ENCODE assay signal across 22 cellular contexts in the genomic region with DNA sequence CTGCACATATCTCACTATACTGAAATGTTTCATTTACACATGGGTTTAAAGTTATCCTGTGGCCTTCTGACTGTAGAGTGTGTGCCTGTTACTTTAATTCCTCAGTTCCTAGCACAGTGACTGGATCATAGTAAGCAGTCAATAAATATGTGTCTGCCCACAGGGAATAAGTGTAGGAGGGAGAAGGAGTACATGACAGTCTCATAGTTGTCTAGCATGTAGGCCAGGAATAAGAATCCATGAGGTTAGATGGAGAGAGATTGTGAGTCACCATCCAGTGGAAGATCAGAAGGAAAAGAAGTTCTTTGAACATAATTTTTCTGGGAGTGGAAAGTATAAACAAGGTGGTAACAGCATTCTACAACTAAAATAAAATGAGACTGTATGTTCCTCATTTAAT. TPM values are rescaled to one million over a fixed set of nuclear protein-coding genes. Genes with fewer than 3 reads are reported as not detected.
A peak's percentile ranks its signal among the peaks of the same experiment; 100 is the strongest.
DNase-seq lines count a peak whose midpoint lies in the region; ATAC-seq, FAIRE-seq and TF ChIP-seq lines count a peak whose summit lies in the region.
"Had no signal": no experiment of that assay in that cellular context is flagged by ENCODE, and none has a peak within 500 bp of the region (broad histone marks: within the 10 kb centered on the region; RNA-seq: fewer than 3 reads in every experiment).

No MANE protein-coding gene starts in this region.

- no peaks in the 10 kb centered on the region for H3K9me3 Mint-ChIP-seq in HFFc6
- no peaks in the 10 kb centered on the region for H3K9me3 Mint-ChIP-seq in activated T-helper 2 cell treated with anti-CD3 and anti-CD28 coated beads, Interferon-gamma antibody, Interleukin-2, Interleukin-4, amounts not matched to agents 10 μg/mL and 5 μg/mL and 100 μg/mL, durations not matched to agents 14 hours and 24 hours and 36 hours
- H3K9me3 Mint-ChIP-seq: T-cell had no signal

- H3K4me3 Mint-ChIP-seq in HFFc6, result peak overlapping the region; percentile 38
- H3K4me3 Mint-ChIP-seq in activated T-helper 2 cell treated with anti-CD3 and anti-CD28 coated beads, Interferon-gamma antibody, Interleukin-2, Interleukin-4, amounts not matched to agents 10 μg/mL and 5 μg/mL and 100 μg/mL, durations not matched to agents 14 hours and 24 hours and 36 hours (ENCODE audit: low read depth), result no peak overlapping the region
- H3K4me3 Mint-ChIP-seq: dendritic cell treated with granulocyte-macrophage colony-stimulating factor and Interleukin-4, amounts not matched to agents 40 ng/mL and 50 ng/mL, for 4 days; stimulated activated memory B cell treated with anti-CD40 and anti-IgM and Interleukin-4, amounts not matched to agents 10 μg/mL and 1 μg/mL and 100 μg/mL, for 72 hours; T-cell had no signal

- H3K4me3 ChIP-seq in left lung, result no peak overlapping the region
- H3K4me3 ChIP-seq: hepatocyte, spleen, tibial nerve had no signal

- H3K27me3 ChIP-seq in foreskin keratinocyte (no peaks in the 10 kb centered on the region), left lung (no peaks in the 10 kb centered on the region)
- H3K27me3 ChIP-seq: hepatocyte, spleen, tibial nerve had no signal

- ATAC-seq in foreskin keratinocyte (peak; percentile 84), left lung (no peak), HG02973 (IDR thresholded peaks at IDR 0.05; ENCODE audit: unreplicated experiment) (no peak)
- ATAC-seq: esophagus mucosa; left cardiac atrium; stimulated activated memory B cell treated with anti-CD40 and anti-IgM and Interleukin-4, amounts not matched to agents 10 μg/mL and 1 μg/mL and 100 μg/mL, for 72 hours; T-cell had no signal

- no peak for TF ChIP-seq CTCF in HFFc6 (IDR thresholded peaks at IDR 0.05)
- no peak for TF ChIP-seq CTCF in foreskin keratinocyte (conservative IDR thresholded peaks at IDR 0.05)
- TF ChIP-seq CTCF in left lung (IDR thresholded peaks at IDR 0.05), result no peak

- peak overlapping the region; percentile 40 for H3K27ac ChIP-seq in foreskin keratinocyte
- H3K27ac ChIP-seq in left lung, result no peak overlapping the region
- H3K27ac ChIP-seq: hepatocyte, spleen, tibial nerve, WERI-Rb-1 had no signal

- H3K27ac Mint-ChIP-seq in HFFc6, result peak overlapping the region; percentile 87
- no peak overlapping the region for H3K27ac Mint-ChIP-seq in activated T-helper 2 cell treated with anti-CD3 and anti-CD28 coated beads, Interferon-gamma antibody, Interleukin-2, Interleukin-4, amounts not matched to agents 10 μg/mL and 5 μg/mL and 100 μg/mL, durations not matched to agents 14 hours and 24 hours and 36 hours
- H3K27ac Mint-ChIP-seq: dendritic cell treated with granulocyte-macrophage colony-stimulating factor and Interleukin-4, amounts not matched to agents 40 ng/mL and 50 ng/mL, for 4 days; stimulated activated memory B cell treated with anti-CD40 and anti-IgM and Interleukin-4, amounts not matched to agents 10 μg/mL and 1 μg/mL and 100 μg/mL, for 72 hours; T-cell had no signal

- TF ChIP-seq POLR2A in GM12891 (IDR thresholded peaks at IDR 0.05; ENCODE audit: low read depth, low read length), result no peak

- H3K9me3 ChIP-seq in left lung, result no peaks in the 10 kb centered on the region
- H3K9me3 ChIP-seq: spleen, tibial nerve had no signal

- peak; percentile 65 for DNase-seq in HFFc6
- DNase-seq in astrocyte of the hippocampus (ENCODE audit: low read depth, low spot score), result peak; percentile 36
- peak in 1 of 2 donors; percentile 40 for DNase-seq in foreskin keratinocyte
- no peak for DNase-seq in activated T-helper 2 cell treated with anti-CD3 and anti-CD28 coated beads, Interferon-gamma antibody, Interleukin-2, Interleukin-4, amounts not matched to agents 10 μg/mL and 5 μg/mL and 100 μg/mL, durations not matched to agents 14 hours and 24 hours and 36 hours (ENCODE audit: low spot score)
- DNase-seq in left lung, result no peak
- DNase-seq in GM12891 (ENCODE audit: insufficient read length, low spot score), result no peak
- DNase-seq: amygdala, C1 segment of cervical spinal cord, DMS53, KG1, left cardiac atrium, NCI-H1105, RPMI8226, spleen, T-cell, WERI-Rb-1 had no signal

- peaks cover 53% of the 10 kb centered on the region for H3K4me1 Mint-ChIP-seq in HFFc6 (ENCODE audit: low read depth)
- H3K4me1 Mint-ChIP-seq in activated T-helper 2 cell treated with anti-CD3 and anti-CD28 coated beads, Interferon-gamma antibody, Interleukin-2, Interleukin-4, amounts not matched to agents 10 μg/mL and 5 μg/mL and 100 μg/mL, durations not matched to agents 14 hours and 24 hours and 36 hours (ENCODE audit: low read depth), result no peaks in the 10 kb centered on the region
- H3K4me1 Mint-ChIP-seq: stimulated activated memory B cell treated with anti-CD40 and anti-IgM and Interleukin-4, amounts not matched to agents 10 μg/mL and 1 μg/mL and 100 μg/mL, for 72 hours; T-cell had no signal

- H3K4me1 ChIP-seq in foreskin keratinocyte, result peaks cover 4% of the 10 kb centered on the region
- peaks cover 0 to 3% of the 10 kb centered on the region in 2 donors for H3K4me1 ChIP-seq in left lung
- H3K4me1 ChIP-seq: spleen had no signal

- no peaks in the 10 kb centered on the region; the same call in 1 of the 2 replicates for H3K27me3 Mint-ChIP-seq in HFFc6 (ENCODE audit: insufficient read depth)
- H3K27me3 Mint-ChIP-seq in activated T-helper 2 cell treated with anti-CD3 and anti-CD28 coated beads, Interferon-gamma antibody, Interleukin-2, Interleukin-4, amounts not matched to agents 10 μg/mL and 5 μg/mL and 100 μg/mL, durations not matched to agents 14 hours and 24 hours and 36 hours (ENCODE audit: low read depth), result no peaks in the 10 kb centered on the region
- H3K27me3 Mint-ChIP-seq: dendritic cell treated with granulocyte-macrophage colony-stimulating factor and Interleukin-4, amounts not matched to agents 40 ng/mL and 50 ng/mL, for 4 days; stimulated activated memory B cell treated with anti-CD40 and anti-IgM and Interleukin-4, amounts not matched to agents 10 μg/mL and 1 μg/mL and 100 μg/mL, for 72 hours; T-cell had no signal

- intact Hi-C loops in activated T-helper 2 cell treated with anti-CD3 and anti-CD28 coated beads, Interferon-gamma antibody, Interleukin-2, Interleukin-4, amounts not matched to agents 10 μg/mL and 5 μg/mL and 100 μg/mL, durations not matched to agents 14 hours and 24 hours and 36 hours (cut with micrococcal nuclease), result no loop called here
- intact Hi-C loops in left lung (cut with DNase I), result no loop called here

- H3K36me3 ChIP-seq in left lung, result no peaks in the 10 kb centered on the region
- H3K36me3 ChIP-seq: spleen, tibial nerve, WERI-Rb-1 had no signal

- no peak for FAIRE-seq in GM12891 (lab: Jason Lieb, UNC)

- peaks cover 10% of the 10 kb centered on the region for H3K36me3 Mint-ChIP-seq in HFFc6 (ENCODE audit: low read depth)
- no peaks in the 10 kb centered on the region for H3K36me3 Mint-ChIP-seq in activated T-helper 2 cell treated with anti-CD3 and anti-CD28 coated beads, Interferon-gamma antibody, Interleukin-2, Interleukin-4, amounts not matched to agents 10 μg/mL and 5 μg/mL and 100 μg/mL, durations not matched to agents 14 hours and 24 hours and 36 hours (ENCODE audit: low read depth)
- H3K36me3 Mint-ChIP-seq: stimulated activated memory B cell treated with anti-CD40 and anti-IgM and Interleukin-4, amounts not matched to agents 10 μg/mL and 1 μg/mL and 100 μg/mL, for 72 hours; T-cell had no signal

TF ChIP-seq in GM12891, 5 proteins besides CTCF, POLR2A, EP300 and RAD21:
- no peak for TF ChIP-seq TAF1 (IDR thresholded peaks at IDR 0.05; ENCODE audit: low read depth, low read length)
- no peak for TF ChIP-seq PAX5 (IDR thresholded peaks at IDR 0.05; ENCODE audit: insufficient read depth, low read length, severe bottlenecking)
- no peak for TF ChIP-seq POU2F2 (IDR thresholded peaks at IDR 0.05; ENCODE audit: low read depth, low read length)
- TF ChIP-seq POLR2AphosphoS5 (IDR thresholded peaks at IDR 0.05; ENCODE audit: low read depth, low read length), result no peak
- TF ChIP-seq SPI1 (IDR thresholded peaks at IDR 0.05; ENCODE audit: low read depth, low read length), result no peak

RNA-seq across cellular contexts. Expression of gene SEMA3A, which starts 36.6 kb away (rescaled TPM):
- total RNA-seq in HFFc6 (2021; fragmentation: NEBNext Ultra II Directional; extraction: Animal tissue kit (Norgen Biotek cat#: 25700)), result 10 to 100 TPM; 56.9 to 86.2 (median 74.4) TPM
- total RNA-seq in foreskin keratinocyte, result 3.2 and 4.6 TPM in 2 replicates
- 0.66 and 1.0 TPM in 2 replicates for polyA plus RNA-seq in foreskin keratinocyte
- 0.25 TPM in 2 replicates for total RNA-seq in activated T-helper 2 cell treated with anti-CD3 and anti-CD28 coated beads, Interferon-gamma antibody, Interleukin-2, Interleukin-4, amounts not matched to agents 10 μg/mL and 5 μg/mL and 100 μg/mL, durations not matched to agents 14 hours and 24 hours and 36 hours
- total RNA-seq in left lung, result 10 to 100 TPM in 1 of 2 donors, 1 to 10 TPM in 1; 6.1 to 12.3 TPM
- polyA plus RNA-seq in GM12891 (2012; ENCODE audit: low read depth, missing spikeins), result 0.85 TPM

Comparison
In these comparisons a context has a peak if more than half of its experiments do, and no peak if none do; other contexts are left out.
1. DNase-seq: peak in HFFc6 (single experiment) and astrocyte of the hippocampus (single experiment); none in activated T-helper 2 cell treated with anti-CD3 and anti-CD28 coated beads, Interferon-gamma antibody, Interleukin-2, Interleukin-4, amounts not matched to agents 10 μg/mL and 5 μg/mL and 100 μg/mL, durations not matched to agents 14 hours and 24 hours and 36 hours (single experiment), left lung (0 of 2) and GM12891 (single experiment).
2. RNA of gene SEMA3A, which starts 36.6 kb away (total RNA-seq): 56.9 to 86.2 TPM in HFFc6; 6.1 to 12.3 TPM in left lung, 3.2 to 4.6 TPM in foreskin keratinocyte and 0.25 TPM in activated T-helper 2 cell treated with anti-CD3 and anti-CD28 coated beads, Interferon-gamma antibody, Interleukin-2, Interleukin-4, amounts not matched to agents 10 μg/mL and 5 μg/mL and 100 μg/mL, durations not matched to agents 14 hours and 24 hours and 36 hours; every median in the first group is over 4 times any median in the second.